8 cellular contexts compared by ENCODE assay signal in genomic region chrX:63350979-63351616, GRCh38. TPM values are rescaled to one million over a fixed set of nuclear protein-coding genes. Genes with fewer than 3 reads are reported as not detected.
DNase-seq lines count a peak whose midpoint lies in the region; TF ChIP-seq lines count a peak whose summit lies in the region.

Gene SPIN4 (minus strand): TSS chrX:63351332. CDS start chrX:63350819, 513 bp downstream.

- H4K20me1 ChIP-seq in GM23248 (ENCODE audit: insufficient read depth) (no peaks in the 10 kb centered on the region), neural cell (ENCODE audit: insufficient read depth) (no peaks in the 10 kb centered on the region)

- H3F3A ChIP-seq in GM23248 (ENCODE audit: insufficient read depth) (no peaks in the 10 kb centered on the region), neural cell (ENCODE audit: insufficient read depth, low read length, poor library complexity, severe bottlenecking) (no peaks in the 10 kb centered on the region)

- H3K4me3 ChIP-seq in GM23248: peak within 1 kb of the TSS; percentile 83
- peak within 1 kb of the TSS; percentile 70 for H3K4me3 ChIP-seq in fibroblast of villous mesenchyme (ENCODE audit: low read depth, low read length)
- peak within 1 kb of the TSS; percentile 81 for H3K4me3 ChIP-seq in neural cell (ENCODE audit: low read length)
- peak within 1 kb of the TSS; percentile 55 to 66 (median 62) for H3K4me3 ChIP-seq in stomach

- H3K4me2 ChIP-seq in GM23248 (ENCODE audit: unreplicated experiment): peak within 1 kb of the TSS; percentile 93
- peak within 1 kb of the TSS; percentile 44 for H3K4me2 ChIP-seq in neural cell (ENCODE audit: low read length)

- peak within 1 kb of the TSS; percentile 60 for H3K27ac ChIP-seq in GM23248
- peak within 1 kb of the TSS; percentile 72 for H3K27ac ChIP-seq in neural cell (ENCODE audit: low read length)
- peak within 1 kb of the TSS; percentile 75 to 87 (median 83) for H3K27ac ChIP-seq in stomach

- H3K9me3 ChIP-seq in GM23248 (ENCODE audit: low read depth): no peaks in the 10 kb centered on the region
- H3K9me3 ChIP-seq in neural cell (ENCODE audit: low read length): no peaks in the 10 kb centered on the region
- H3K9me3 ChIP-seq in stomach: no peaks in the 10 kb centered on the region

- peaks cover 11% of the 10 kb centered on the region for H3K79me2 ChIP-seq in GM23248 (ENCODE audit: insufficient read depth)
- no peaks in the 10 kb centered on the region for H3K79me2 ChIP-seq in neural cell (replicated peaks; ENCODE audit: insufficient read depth, low read length)

- no peaks in the 10 kb centered on the region for H3K36me3 ChIP-seq in GM23248 (ENCODE audit: low read depth)
- H3K36me3 ChIP-seq in neural cell (ENCODE audit: insufficient read depth, low read length): no peaks in the 10 kb centered on the region
- no peaks in the 10 kb centered on the region for H3K36me3 ChIP-seq in stomach

- H3K4me1 ChIP-seq in GM23248 (ENCODE audit: insufficient read depth): no peaks in the 10 kb centered on the region
- H3K4me1 ChIP-seq in stomach: peaks cover 0 to 13% (median 5%) of the 10 kb centered on the region in 4 donors

- peak; percentile 87 for DNase-seq in EH (ENCODE audit: low read depth)
- peak; percentile 88 for DNase-seq in GM23248
- peak; percentile 76 to 88 for DNase-seq in Kasumi-1 (lab: John Stamatoyannopoulos, UW)
- peak; percentile 89 for DNase-seq in RPMI8226
- peak; percentile 84 for DNase-seq in activated effector memory CD4-positive, alpha-beta T cell treated with anti-CD3 and anti-CD28 coated beads, Interleukin-2, amount 50 U/mL, for 16 hours
- DNase-seq in fibroblast of villous mesenchyme (ENCODE audit: low read depth): peak; percentile 83
- DNase-seq in stomach: peak; percentile 88

- WGBS in GM23248 (ENCODE audit: low coverage in 1 of 2, low lambda C conversion rate in 2 of 2, missing lambda C conversion rate in 2 of 2), 2 experiments: 0% methylated on average over 36 to 39 of the region's 58 CpGs
- WGBS in stomach, 5 donors: 0 to 27% (median 11%) methylated on average over 14 to 58 of the region's 58 CpGs

- TF ChIP-seq CTCF in fibroblast of villous mesenchyme (IDR thresholded peaks at IDR 0.05; ENCODE audit: insufficient read depth, low read depth, low read length): no peak
- TF ChIP-seq CTCF in neural cell (IDR thresholded peaks at IDR 0.05; ENCODE audit: poor library complexity, severe bottlenecking): no peak
- TF ChIP-seq CTCF in stomach (IDR thresholded peaks at IDR 0.05): no peak

- TF ChIP-seq EP300 in neural cell (conservative IDR thresholded peaks at IDR 0.05; ENCODE audit: poor library complexity, severe bottlenecking) (no peak), stomach (IDR thresholded peaks at IDR 0.05) (no peak)

- H2AFZ ChIP-seq in GM23248: peak within 1 kb of the TSS; percentile 87
- H2AFZ ChIP-seq in neural cell (ENCODE audit: low read depth, low read length): peak within 1 kb of the TSS; percentile 33

- H3K27me3 ChIP-seq in GM23248 (replicated peaks; ENCODE audit: insufficient read depth): no peaks in the 10 kb centered on the region
- H3K27me3 ChIP-seq in neural cell (ENCODE audit: insufficient read depth, low read depth, low read length): no peaks in the 10 kb centered on the region
- no peaks in the 10 kb centered on the region for H3K27me3 ChIP-seq in stomach

- intact Hi-C loops in stomach (cut with DNase I; ENCODE audit: low total_unique reads): no loop called here

- TF ChIP-seq POLR2A in stomach (IDR thresholded peaks at IDR 0.05): peak in 1 of 4 donors; percentile 23

- TF ChIP-seq RAD21 in neural cell (conservative IDR thresholded peaks at IDR 0.05): no peak

- peak within 1 kb of the TSS; percentile 71 for H3K9ac ChIP-seq in GM23248
- peak within 1 kb of the TSS; percentile 70 for H3K9ac ChIP-seq in neural cell (ENCODE audit: low read length)

- no peaks in the 10 kb centered on the region for H3K9me2 ChIP-seq in GM23248 (ENCODE audit: insufficient read depth)
- H3K9me2 ChIP-seq in neural cell (ENCODE audit: insufficient read depth, low read length): no peaks in the 10 kb centered on the region

- in situ Hi-C loops in GM23248 (cut with MboI): no loop called here

TF ChIP-seq in neural cell, 6 proteins besides CTCF, POLR2A, EP300 and RAD21:
- TF ChIP-seq SMC3 (conservative IDR thresholded peaks at IDR 0.05; ENCODE audit: poor library complexity) (no peak), POLR2AphosphoS5 (IDR thresholded peaks at IDR 0.05) (peak; percentile 61), MXI1 (conservative IDR thresholded peaks at IDR 0.05; ENCODE audit: poor library complexity, severe bottlenecking) (peak; percentile 23), TAF1 (IDR thresholded peaks at IDR 0.05; ENCODE audit: low read depth) (no peak)
- TF ChIP-seq, protein P1, sequence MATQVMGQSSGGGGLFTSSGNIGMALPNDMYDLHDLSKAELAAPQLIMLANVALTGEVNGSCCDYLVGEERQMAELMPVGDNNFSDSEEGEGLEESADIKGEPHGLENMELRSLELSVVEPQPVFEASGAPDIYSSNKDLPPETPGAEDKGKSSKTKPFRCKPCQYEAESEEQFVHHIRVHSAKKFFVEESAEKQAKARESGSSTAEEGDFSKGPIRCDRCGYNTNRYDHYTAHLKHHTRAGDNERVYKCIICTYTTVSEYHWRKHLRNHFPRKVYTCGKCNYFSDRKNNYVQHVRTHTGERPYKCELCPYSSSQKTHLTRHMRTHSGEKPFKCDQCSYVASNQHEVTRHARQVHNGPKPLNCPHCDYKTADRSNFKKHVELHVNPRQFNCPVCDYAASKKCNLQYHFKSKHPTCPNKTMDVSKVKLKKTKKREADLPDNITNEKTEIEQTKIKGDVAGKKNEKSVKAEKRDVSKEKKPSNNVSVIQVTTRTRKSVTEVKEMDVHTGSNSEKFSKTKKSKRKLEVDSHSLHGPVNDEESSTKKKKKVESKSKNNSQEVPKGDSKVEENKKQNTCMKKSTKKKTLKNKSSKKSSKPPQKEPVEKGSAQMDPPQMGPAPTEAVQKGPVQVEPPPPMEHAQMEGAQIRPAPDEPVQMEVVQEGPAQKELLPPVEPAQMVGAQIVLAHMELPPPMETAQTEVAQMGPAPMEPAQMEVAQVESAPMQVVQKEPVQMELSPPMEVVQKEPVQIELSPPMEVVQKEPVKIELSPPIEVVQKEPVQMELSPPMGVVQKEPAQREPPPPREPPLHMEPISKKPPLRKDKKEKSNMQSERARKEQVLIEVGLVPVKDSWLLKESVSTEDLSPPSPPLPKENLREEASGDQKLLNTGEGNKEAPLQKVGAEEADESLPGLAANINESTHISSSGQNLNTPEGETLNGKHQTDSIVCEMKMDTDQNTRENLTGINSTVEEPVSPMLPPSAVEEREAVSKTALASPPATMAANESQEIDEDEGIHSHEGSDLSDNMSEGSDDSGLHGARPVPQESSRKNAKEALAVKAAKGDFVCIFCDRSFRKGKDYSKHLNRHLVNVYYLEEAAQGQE (IDR thresholded peaks at IDR 0.05; ENCODE audit: borderline replicate concordance): peak; percentile 12

RNA-seq across cellular contexts. Expression of gene SPIN4, which starts in this region (rescaled TPM):
- 3.7 and 5.8 TPM in 2 replicates for total RNA-seq in GM23248 (2014; rRNA removed; shearing (Covaris generic))
- 3.7 and 4.6 TPM in 2 replicates for polyA plus RNA-seq in GM23248 (2016; fragmentation: Nextera tagmentation; extraction: Ambion mirVana)
- 3.9 and 5.6 TPM in 2 replicates for total RNA-seq in fibroblast of villous mesenchyme
- polyA plus RNA-seq in neural cell: 11.9 and 15.6 TPM in 2 replicates
- polyA minus RNA-seq in neural cell: 18.7 and 21.5 TPM in 2 replicates
- 1 to 10 TPM in 3 of 5 donors, under 1 TPM in 1, not detected in 1; 0.29 to 7.5 (median 4.7) TPM for total RNA-seq in stomach
- 1 to 10 TPM in 2 of 3 donors, under 1 TPM in 1; 1.00 to 3.1 (median 1.5) TPM for polyA plus RNA-seq in stomach

Comparison
In these comparisons a context has a peak if more than half of its experiments do, and no peak if none do; other contexts are left out.
1. Peak in every context shown above with its lines: DNase-seq, H3K4me3 ChIP-seq and H3K27ac ChIP-seq.